9 cellular contexts compared by ENCODE assay signal in genomic region chr7:49791089-49791741, GRCh38. TPM values are rescaled to one million over a fixed set of nuclear protein-coding genes. Genes with fewer than 3 reads are reported as not detected.
DNase-seq lines count a peak whose midpoint lies in the region; ATAC-seq and TF ChIP-seq lines count a peak whose summit lies in the region.
"Had no signal": no experiment of that assay in that cellular context is flagged by ENCODE, and none has a peak within 500 bp of the region (broad histone marks: within the 10 kb centered on the region; RNA-seq: fewer than 3 reads in every experiment).

No MANE protein-coding gene starts in this region.

- H3K4me3 ChIP-seq in heart left ventricle (no peak overlapping the region), tibial artery (no peak overlapping the region)

- peak; percentile 17 to 63 (median 50) for TF ChIP-seq CTCF in heart left ventricle (IDR thresholded peaks at IDR 0.05)
- TF ChIP-seq CTCF in tibial artery (IDR thresholded peaks at IDR 0.05), result peak in 1 of 2 experiments; percentile 21

- DNase-seq in activated CD4-positive, alpha-beta T cell treated with anti-CD3 and anti-CD28 coated beads for 36 hours, result peak; percentile 32
- DNase-seq in activated CD4-positive, alpha-beta T cell treated with anti-CD3 and anti-CD28 coated beads, Interleukin-2, amount 50 U/mL, for 1 hour, result no peak
- peak; percentile 33 for DNase-seq in NCI-H748 treated with DMSO at 0.1 percent for 48 hours (lab: John Stamatoyannopoulos, UW)
- peak in 1 of 5 donors; percentile 37 for DNase-seq in heart left ventricle
- peak; percentile 57 for DNase-seq in ureter (ENCODE audit: low spot score)
- DNase-seq in tibial artery, result no peak
- no peak for DNase-seq in COLO668 (lab: John Stamatoyannopoulos, UW; ENCODE audit: unreplicated experiment)

- POLR2A ChIA-PET in activated CD4-positive, alpha-beta T cell treated with anti-CD3 and anti-CD28 coated beads for 36 hours (lab: Charles Lee), result no interaction called here

- 10 to 17% (median 13%) methylated on average over 7 of the region's 7 CpGs for WGBS in heart left ventricle, 4 donors

- H3K27me3 Mint-ChIP-seq in activated CD4-positive, alpha-beta T cell treated with anti-CD3 and anti-CD28 coated beads for 36 hours, result peaks cover 9% of the 10 kb centered on the region
- H3K27me3 Mint-ChIP-seq: CD4-positive, CD25-positive, alpha-beta regulatory T cell had no signal

- H3K27me3 ChIP-seq in heart left ventricle (no peaks in the 10 kb centered on the region), tibial artery (peaks cover 0 to 3% of the 10 kb centered on the region in 2 donors)

- H3K4me1 ChIP-seq in heart left ventricle (peaks cover 0 to 34% (median 8%) of the 10 kb centered on the region in 12 donors), tibial artery (no peaks in the 10 kb centered on the region)

- H3K9me3 ChIP-seq in heart left ventricle, result no peaks in the 10 kb centered on the region
- H3K9me3 ChIP-seq in tibial artery, result no peaks in the 10 kb centered on the region

- peaks cover 4% of the 10 kb centered on the region for H3K9me3 Mint-ChIP-seq in activated CD4-positive, alpha-beta T cell treated with anti-CD3 and anti-CD28 coated beads for 36 hours (ENCODE audit: low read depth)

- H3K27ac Mint-ChIP-seq in activated CD4-positive, alpha-beta T cell treated with anti-CD3 and anti-CD28 coated beads for 36 hours, result no peak overlapping the region
- H3K27ac Mint-ChIP-seq: CD4-positive, CD25-positive, alpha-beta regulatory T cell had no signal

- no peak overlapping the region for H3K4me3 Mint-ChIP-seq in activated CD4-positive, alpha-beta T cell treated with anti-CD3 and anti-CD28 coated beads for 36 hours
- H3K4me3 Mint-ChIP-seq: CD4-positive, CD25-positive, alpha-beta regulatory T cell had no signal

- no peak for TF ChIP-seq POLR2A in heart left ventricle (IDR thresholded peaks at IDR 0.05)

- peak; percentile 47 for ATAC-seq in activated CD4-positive, alpha-beta T cell treated with anti-CD3 and anti-CD28 coated beads for 36 hours
- peak; percentile 87 for ATAC-seq in HG02759 (IDR thresholded peaks at IDR 0.05; ENCODE audit: unreplicated experiment)
- peak; percentile 61 to 87 (median 78) for ATAC-seq in heart left ventricle

- H3K27ac ChIP-seq in heart left ventricle, result peak overlapping the region in 5 of 12 donors; percentile 18 to 56 (median 39)
- H3K27ac ChIP-seq in tibial artery, result no peak overlapping the region

- CTCF ChIA-PET in activated CD4-positive, alpha-beta T cell treated with anti-CD3 and anti-CD28 coated beads for 36 hours (lab: Charles Lee), result interaction anchor here (0.7 kb wide), 1 partner anchor 315 kb away, joined by 3 read pairs; no protein-coding TSS in a partner anchor

- intact Hi-C loops in activated CD4-positive, alpha-beta T cell treated with anti-CD3 and anti-CD28 coated beads for 36 hours (cut with DNase I, micrococcal nuclease), result loop anchor here (1.0 to 5.0 kb wide), 3 partner anchors 790 to 1494 kb away; no protein-coding TSS in a partner anchor
- intact Hi-C loops in heart left ventricle (cut with DNase I) (loop anchor here in 9 of 10 donors (2.0 to 10.0 kb wide), 9 partner anchors 61 to 789 kb away; no protein-coding TSS in a partner anchor), tibial artery (cut with DNase I; ENCODE audit: low total_unique reads) (no loop called here)

- H3K4me1 Mint-ChIP-seq in activated CD4-positive, alpha-beta T cell treated with anti-CD3 and anti-CD28 coated beads for 36 hours, result no peaks in the 10 kb centered on the region
- H3K4me1 Mint-ChIP-seq: CD4-positive, CD25-positive, alpha-beta regulatory T cell had no signal

- H3K36me3 Mint-ChIP-seq in activated CD4-positive, alpha-beta T cell treated with anti-CD3 and anti-CD28 coated beads for 36 hours (ENCODE audit: low read depth), result no peaks in the 10 kb centered on the region

- no peaks in the 10 kb centered on the region for H3K36me3 ChIP-seq in heart left ventricle
- no peaks in the 10 kb centered on the region for H3K36me3 ChIP-seq in tibial artery

RNA-seq across cellular contexts. Expression of gene VWC2, which starts 17.8 kb away (rescaled TPM):
- not detected for total RNA-seq in activated CD4-positive, alpha-beta T cell treated with anti-CD3 and anti-CD28 coated beads for 36 hours
- 10 to 100 TPM in 2 of 9 donors, 1 to 10 TPM in 7; 3.6 to 10.1 (median 6.8) TPM for total RNA-seq in heart left ventricle
- 1 to 10 TPM; 2.3 to 4.2 TPM for polyA plus RNA-seq in heart left ventricle
- total RNA-seq in ureter, result 0.10 TPM
- total RNA-seq: CD4-positive, CD25-positive, alpha-beta regulatory T cell had no signal
- polyA plus RNA-seq: CD4-positive, CD25-positive, alpha-beta regulatory T cell had no signal

Comparison
In these comparisons a context has a peak if more than half of its experiments do, and no peak if none do; other contexts are left out.
1. DNase-seq: peak in activated CD4-positive, alpha-beta T cell treated with anti-CD3 and anti-CD28 coated beads for 36 hours (single experiment), NCI-H748 treated with DMSO at 0.1 percent for 48 hours (single experiment) and ureter (single experiment); none in activated CD4-positive, alpha-beta T cell treated with anti-CD3 and anti-CD28 coated beads, Interleukin-2, amount 50 U/mL, for 1 hour (single experiment), tibial artery (0 of 2) and COLO668 (single experiment).
2. Peak in every context shown above with its lines, with median percentiles within 50 percentile points of each other: ATAC-seq.